ENCODE assay signal across 10 cellular contexts in the genomic region with DNA sequence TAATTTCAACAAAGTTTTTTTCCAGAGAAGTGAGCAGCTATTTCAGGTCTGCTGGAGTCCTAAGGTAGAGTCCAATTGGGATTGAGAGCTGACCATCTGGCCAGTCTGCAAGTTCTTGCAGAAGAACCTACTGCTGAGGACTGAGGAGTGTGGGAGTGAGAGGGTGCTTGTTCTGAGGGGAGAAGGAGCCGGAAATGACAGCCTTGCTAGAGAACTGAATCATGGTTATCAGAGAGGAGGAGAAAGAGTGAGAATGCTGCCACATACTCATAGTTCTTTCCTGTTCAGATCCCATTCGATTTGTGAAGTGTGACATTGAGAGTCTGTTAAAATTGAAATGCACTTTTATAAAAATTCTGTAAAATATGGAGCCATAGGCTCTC.
DNase-seq lines count a peak whose midpoint lies in the region; FAIRE-seq and TF ChIP-seq lines count a peak whose summit lies in the region.
"Had no signal": no experiment of that assay in that cellular context is flagged by ENCODE, and none has a peak within 500 bp of the region (broad histone marks: within the 10 kb centered on the region; RNA-seq: fewer than 3 reads in every experiment).

No MANE protein-coding gene starts in this region.

- peaks cover 7% of the 10 kb centered on the region for H3K27me3 ChIP-seq in endodermal cell (ENCODE audit: control insufficient read depth, insufficient read depth, low read length, poor library complexity, severe bottlenecking)

- no peaks in the 10 kb centered on the region for H3K36me3 ChIP-seq in endodermal cell (ENCODE audit: control insufficient read depth, insufficient read depth, low read length)

- no peak overlapping the region for H3K27ac ChIP-seq in endodermal cell (ENCODE audit: low read depth, low read length)
- H3K27ac ChIP-seq: parathyroid adenoma had no signal

- peak; percentile 25 for DNase-seq in activated naive CD4-positive, alpha-beta T cell treated with anti-CD3 and anti-CD28 coated beads for 36 hours
- no peak for DNase-seq in activated naive CD4-positive, alpha-beta T cell (lab: John Stamatoyannopoulos, UW)
- DNase-seq in RCC 7860 (ENCODE audit: low spot score) (peak; percentile 29), epithelial cell of proximal tubule (ENCODE audit: low read depth) (no peak), type B pancreatic cell (ENCODE audit: extremely low spot score, unreplicated experiment) (no peak), EL (no peak), endodermal cell (no peak), GOT3 (lab: John Stamatoyannopoulos, UW) (no peak)
- DNase-seq: IMR-90 had no signal

- FAIRE-seq in RCC 7860 (lab: Jason Lieb, UNC), result no peak

- H3K4me3 ChIP-seq in epithelial cell of proximal tubule (ENCODE audit: low read depth, low read length) (peak overlapping the region; percentile 31), endodermal cell (ENCODE audit: low read length) (no peak overlapping the region)

- no peaks in the 10 kb centered on the region for H3K4me1 ChIP-seq in endodermal cell (ENCODE audit: control insufficient read depth, insufficient read depth, low read length)
- H3K4me1 ChIP-seq: parathyroid adenoma had no signal

- H3K4me3 Mint-ChIP-seq in activated naive CD4-positive, alpha-beta T cell treated with anti-CD3 and anti-CD28 coated beads for 36 hours, result no peak overlapping the region
- H3K4me3 Mint-ChIP-seq in type B pancreatic cell (peak overlapping the region; percentile 28), endodermal cell (no peak overlapping the region)

- TF ChIP-seq CTCF in epithelial cell of proximal tubule (conservative IDR thresholded peaks at IDR 0.05; ENCODE audit: low read depth, low read length) (no peak), type B pancreatic cell (conservative IDR thresholded peaks at IDR 0.05) (no peak), endodermal cell (conservative IDR thresholded peaks at IDR 0.05) (no peak)

- H3K9me3 Mint-ChIP-seq in activated naive CD4-positive, alpha-beta T cell treated with anti-CD3 and anti-CD28 coated beads for 36 hours, result no peaks in the 10 kb centered on the region
- no peaks in the 10 kb centered on the region for H3K9me3 Mint-ChIP-seq in type B pancreatic cell
- no peaks in the 10 kb centered on the region for H3K9me3 Mint-ChIP-seq in endodermal cell

- peaks cover 40% of the 10 kb centered on the region for H3K4me1 Mint-ChIP-seq in activated naive CD4-positive, alpha-beta T cell treated with anti-CD3 and anti-CD28 coated beads for 36 hours (ENCODE audit: low read depth)
- peaks cover 25% of the 10 kb centered on the region for H3K4me1 Mint-ChIP-seq in type B pancreatic cell (ENCODE audit: unreplicated experiment)
- H3K4me1 Mint-ChIP-seq in endodermal cell, result peaks cover 9% of the 10 kb centered on the region

- CTCF ChIA-PET in activated naive CD4-positive, alpha-beta T cell treated with anti-CD3 and anti-CD28 coated beads for 36 hours (lab: Charles Lee), result interaction anchor here (1.1 kb wide), 1 partner anchor 368 kb away, joined by 4 read pairs; no protein-coding TSS in a partner anchor

- WGBS in endodermal cell (ENCODE audit: insufficient coverage in 1 of 2, insufficient read length in 1 of 2), 2 experiments, result 94 to 100% methylated on average over 1 to 2 of the region's 2 CpGs

- H3K9ac ChIP-seq in endodermal cell (ENCODE audit: extremely low read depth, low read length, poor library complexity, severe bottlenecking), result no peak overlapping the region
- H3K9ac ChIP-seq: parathyroid adenoma had no signal

- intact Hi-C loops in activated naive CD4-positive, alpha-beta T cell treated with anti-CD3 and anti-CD28 coated beads for 36 hours (cut with micrococcal nuclease), result loop anchor here (2.0 to 5.0 kb wide), 2 partner anchors 282 to 547 kb away; no protein-coding TSS in a partner anchor

- H3K9me3 ChIP-seq in endodermal cell (ENCODE audit: control insufficient read depth, low read length), result no peaks in the 10 kb centered on the region

- H3K27me3 Mint-ChIP-seq in activated naive CD4-positive, alpha-beta T cell treated with anti-CD3 and anti-CD28 coated beads for 36 hours (ENCODE audit: low read depth), result peaks cover 11% of the 10 kb centered on the region
- H3K27me3 Mint-ChIP-seq in type B pancreatic cell, result no peaks in the 10 kb centered on the region
- no peaks in the 10 kb centered on the region for H3K27me3 Mint-ChIP-seq in endodermal cell (ENCODE audit: insufficient read depth)

- H3K27ac Mint-ChIP-seq in activated naive CD4-positive, alpha-beta T cell treated with anti-CD3 and anti-CD28 coated beads for 36 hours, result no peak overlapping the region
- peak overlapping the region; percentile 49 for H3K27ac Mint-ChIP-seq in type B pancreatic cell
- H3K27ac Mint-ChIP-seq in endodermal cell, result no peak overlapping the region

- H3K36me3 Mint-ChIP-seq in activated naive CD4-positive, alpha-beta T cell treated with anti-CD3 and anti-CD28 coated beads for 36 hours (ENCODE audit: low read depth), result no peaks in the 10 kb centered on the region
- H3K36me3 Mint-ChIP-seq in type B pancreatic cell, result no peaks in the 10 kb centered on the region
- no peaks in the 10 kb centered on the region for H3K36me3 Mint-ChIP-seq in endodermal cell (ENCODE audit: low read depth)

Comparison
In these comparisons a context has a peak if more than half of its experiments do, and no peak if none do; other contexts are left out.
1. DNase-seq: peak in activated naive CD4-positive, alpha-beta T cell treated with anti-CD3 and anti-CD28 coated beads for 36 hours (single experiment) and RCC 7860 (single experiment); none in activated naive CD4-positive, alpha-beta T cell (0 of 4), epithelial cell of proximal tubule (single experiment), type B pancreatic cell (single experiment), EL (single experiment), endodermal cell (single experiment) and GOT3 (single experiment).